9 cellular contexts compared by ENCODE assay signal in the genomic region with DNA sequence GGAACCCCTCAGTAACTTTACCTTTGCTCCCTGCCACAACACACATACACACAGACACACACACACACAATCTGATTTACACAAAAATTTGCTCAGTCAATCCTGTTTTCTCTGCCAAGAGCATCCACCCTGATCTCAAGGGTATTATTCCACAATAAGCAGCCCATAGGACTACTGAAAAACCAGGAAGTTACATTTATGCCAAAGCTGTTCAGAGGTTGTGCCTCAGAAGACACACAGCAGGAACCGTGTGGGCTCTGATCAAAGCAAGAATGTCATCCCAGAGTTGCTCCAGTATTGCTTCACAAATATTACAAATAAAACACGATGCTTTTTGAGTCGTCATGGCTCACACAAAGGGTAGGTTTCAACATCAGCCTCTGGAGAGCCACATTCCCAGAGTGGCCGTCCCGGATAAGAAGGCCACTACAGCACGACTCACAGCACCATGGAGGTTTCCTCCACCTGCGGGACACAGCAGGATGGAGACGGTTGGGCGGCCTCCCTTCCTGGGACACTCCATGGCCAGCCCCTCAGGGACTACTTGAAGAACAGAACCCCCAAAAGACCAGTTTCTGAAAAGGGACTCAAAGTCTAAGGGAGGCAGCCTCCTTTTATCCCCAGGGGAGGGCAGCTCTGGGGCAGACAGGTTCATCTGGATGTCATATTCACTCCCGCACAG. TPM values are rescaled to one million over a fixed set of nuclear protein-coding genes. Genes with fewer than 3 reads are reported as not detected.
DNase-seq lines count a peak whose midpoint lies in the region; ATAC-seq and TF ChIP-seq lines count a peak whose summit lies in the region.
"Had no signal": no experiment of that assay in that cellular context is flagged by ENCODE, and none has a peak within 500 bp of the region (broad histone marks: within the 10 kb centered on the region; RNA-seq: fewer than 3 reads in every experiment).

No MANE protein-coding gene starts in this region.

- dilution Hi-C loops in mammary epithelial cell (cut with HindIII; ENCODE audit: low sequenced_read_pairs) = no loop called here

- H2AK5ac ChIP-seq in H9 (ENCODE audit: insufficient read length, low read length) = no peak overlapping the region

- CTCF ChIA-PET in mammary epithelial cell (lab: Charles Lee; ENCODE audit: low non-redundant PET) = no interaction called here

- H2BK15ac ChIP-seq in H9 (ENCODE audit: low read depth, low read length) = no peak overlapping the region

- H4K5ac ChIP-seq in H9 (ENCODE audit: insufficient read length, low read depth, low read length) = no peak overlapping the region

- H3K27me3 ChIP-seq in mammary epithelial cell (ENCODE audit: insufficient read depth, low read length) (no peaks in the 10 kb centered on the region), lung (ENCODE audit: control insufficient read depth, insufficient read depth) (no peaks in the 10 kb centered on the region), H9 (ENCODE audit: insufficient read depth, low read length) (no peaks in the 10 kb centered on the region; the same call in 1 of the 2 replicates)

- H3K4me3 ChIP-seq in mammary epithelial cell (replicated peaks in 1 of 3; ENCODE audit: insufficient read depth in 1 of 3, low read depth in 2 of 3, low read length in 3 of 3) = no peak overlapping the region
- no peak overlapping the region for H3K4me3 ChIP-seq in lung

- H3K18ac ChIP-seq in H9 (ENCODE audit: insufficient read length, low read depth, low read length) = no peak overlapping the region

- intact Hi-C loops in mammary epithelial cell (cut with micrococcal nuclease) = no loop called here

- H4K91ac ChIP-seq in H9 (ENCODE audit: insufficient read length, low read depth, low read length) = no peak overlapping the region

- no peak overlapping the region for H3K4me3 Mint-ChIP-seq in H9

- H3K36me3 ChIP-seq in mammary epithelial cell (ENCODE audit: insufficient read depth, low read length) = no peaks in the 10 kb centered on the region
- H3K36me3 ChIP-seq in lung (ENCODE audit: control insufficient read depth in 2 of 2, insufficient read depth in 2 of 2, low read length in 2 of 2) = no peaks in the 10 kb centered on the region

- ATAC-seq in lung (ENCODE audit: insufficient read depth, low FRiP score) = no peak

- H4K20me1 ChIP-seq in mammary epithelial cell (ENCODE audit: insufficient read depth, low read length) (no peaks in the 10 kb centered on the region), H9 (ENCODE audit: control insufficient read depth, insufficient read depth, insufficient read length) (no peaks in the 10 kb centered on the region)

- in situ Hi-C loops in mammary epithelial cell (cut with MboI; ENCODE audit: low sequenced_read_pairs in 2 of 2) = no loop called here

- DNase-seq in AG08396 (ENCODE audit: low spot score) = peak; percentile 66
- peak; percentile 50 for DNase-seq in HT-29 (ENCODE audit: low spot score)
- DNase-seq in mammary epithelial cell = peak; percentile 32
- no peak for DNase-seq in lung (ENCODE audit: low spot score)
- DNase-seq in epidermal melanocyte (ENCODE audit: insufficient read length, low spot score) = no peak
- DNase-seq in H9 = no peak
- DNase-seq in central memory CD4-positive, alpha-beta T cell = no peak
- DNase-seq in NCI-H1436 (lab: John Stamatoyannopoulos, UW) = no peak
- DNase-seq: left cardiac atrium had no signal

- H3K56ac ChIP-seq in H9 (ENCODE audit: insufficient read length, low read depth, low read length) = no peak overlapping the region

- no peak overlapping the region for H2AFZ ChIP-seq in mammary epithelial cell (ENCODE audit: low read depth, low read length)
- no peak overlapping the region for H2AFZ ChIP-seq in H9 (ENCODE audit: low read length)

- no peak overlapping the region for H3K4ac ChIP-seq in H9 (ENCODE audit: low read depth, low read length)

- H3K14ac ChIP-seq in H9 (ENCODE audit: insufficient read depth, low read length) = no peak overlapping the region

- H3K4me2 ChIP-seq in mammary epithelial cell (ENCODE audit: insufficient read depth, low read depth, low read length) (no peak overlapping the region), H9 (ENCODE audit: insufficient read depth, insufficient read length, low read length) (no peak overlapping the region)

- no TSS peak for BruUV-seq in mammary epithelial cell (replicated peaks; lab: Mats Ljungman, UMichigan)

- no peaks in the 10 kb centered on the region for H3K9me3 Mint-ChIP-seq in H9

- no peak overlapping the region for H2BK12ac ChIP-seq in H9 (ENCODE audit: insufficient read length, low read depth, low read length)

- H3K79me2 ChIP-seq in mammary epithelial cell (ENCODE audit: insufficient read depth, low read length) (peaks cover 4% of the 10 kb centered on the region), H9 (ENCODE audit: insufficient read depth, low read length) (no peaks in the 10 kb centered on the region)

- peaks cover 13% of the 10 kb centered on the region for H3K23me2 ChIP-seq in H9 (ENCODE audit: insufficient read length, low read depth, low read length, poor library complexity, severe bottlenecking)

- no peak overlapping the region for H2BK120ac ChIP-seq in H9 (ENCODE audit: low read depth, low read length, poor library complexity, severe bottlenecking)

- no peak overlapping the region for H3T11ph ChIP-seq in H9 (ENCODE audit: low read length)

- TF ChIP-seq CTCF in mammary epithelial cell (conservative IDR thresholded peaks at IDR 0.05 in 1 of 2, IDR thresholded peaks at IDR 0.05 in 1 of 2; ENCODE audit: extremely low read depth in 1 of 2, insufficient read depth in 1 of 2, low read depth in 1 of 2, low read length in 2 of 2) (no peak), lung (IDR thresholded peaks at IDR 0.05; ENCODE audit: control extremely low read depth, extremely low read depth) (no peak), H9 (conservative IDR thresholded peaks at IDR 0.05) (no peak)

- H3K9ac ChIP-seq in mammary epithelial cell (ENCODE audit: insufficient read depth, low read length) (no peak overlapping the region), H9 (ENCODE audit: extremely low read depth, insufficient read length, low read length) (no peak overlapping the region)

- H3K79me1 ChIP-seq in H9 (ENCODE audit: insufficient read depth, low read depth, low read length, poor library complexity, severe bottlenecking) = no peaks in the 10 kb centered on the region

- H3K27ac ChIP-seq in mammary epithelial cell (ENCODE audit: insufficient read depth, low read depth, low read length) (no peak overlapping the region), lung (ENCODE audit: low read depth in 1 of 2, low read length in 1 of 2) (peak overlapping the region; percentile 21 to 84), H9 (ENCODE audit: insufficient read length, low read depth, low read length) (no peak overlapping the region)

- no peaks in the 10 kb centered on the region for H3K36me3 Mint-ChIP-seq in H9 (ENCODE audit: insufficient read depth in 1 of 3, low read depth in 3 of 3)

- H2BK5ac ChIP-seq in H9 (ENCODE audit: insufficient read length, low read length) = no peak overlapping the region

- H2BK20ac ChIP-seq in H9 (ENCODE audit: low read depth, low read length, poor library complexity, severe bottlenecking) = no peak overlapping the region

- peaks cover 11 to 12% of the 10 kb centered on the region in 2 experiments for H3K4me1 Mint-ChIP-seq in H9

- H4K8ac ChIP-seq in H9 (replicated peaks; ENCODE audit: insufficient read length, low read depth, low read length) = no peak overlapping the region

- WGBS in mammary epithelial cell (ENCODE audit: low coverage, missing lambda C conversion rate) = 69% methylated on average over 10 of the region's 10 CpGs
- WGBS in lung, 2 donors = 67 to 79% methylated on average over 10 of the region's 10 CpGs
- no CpG with 5 or more reads among the region's 10 CpGs for WGBS in H9 (ENCODE audit: extremely low coverage, insufficient read length, low lambda C conversion rate)

- H3K27me3 Mint-ChIP-seq in H9 (ENCODE audit: low read depth) = peaks cover 32% of the 10 kb centered on the region

- no peak overlapping the region for H3K23ac ChIP-seq in H9 (ENCODE audit: insufficient read length, low read depth, low read length)

- H3K4me1 ChIP-seq in mammary epithelial cell (ENCODE audit: insufficient read depth, low read length) (peaks cover 19% of the 10 kb centered on the region), lung (ENCODE audit: control insufficient read depth in 2 of 2, insufficient read depth in 2 of 2, low read length in 2 of 2) (peaks cover 4 to 7% of the 10 kb centered on the region in 2 donors), H9 (ENCODE audit: insufficient read depth, low read length) (no peaks in the 10 kb centered on the region)

- H3K9me3 ChIP-seq in mammary epithelial cell (replicated peaks; ENCODE audit: insufficient read depth, low read length) (no peaks in the 10 kb centered on the region), lung (ENCODE audit: control insufficient read depth in 2 of 2, insufficient read depth in 1 of 2, low read length in 1 of 2) (no peaks in the 10 kb centered on the region), H9 (ENCODE audit: control insufficient read depth, low read depth, low read length) (no peaks in the 10 kb centered on the region)

- no peak overlapping the region for H3K27ac Mint-ChIP-seq in H9

RNA-seq across cellular contexts. Expression of a gene that starts 1.6 kb away (rescaled TPM):
- total RNA-seq in HT-29 (2014; rRNA removed; shearing (Covaris generic)) = 19.2 and 21.6 TPM in 2 replicates
- total RNA-seq in mammary epithelial cell (1 to 10 TPM; 4.3 to 7.8 TPM), lung (10 to 100 TPM in 1 of 2 donors, 1 to 10 TPM in 1; 3.6 to 19.1 TPM), H9 (2021) (4.8 and 5.3 TPM in 2 replicates)
- polyA plus RNA-seq in mammary epithelial cell (4.9 TPM), lung (10 to 100 TPM; 12.0 to 19.1 TPM)
- polyA minus RNA-seq in mammary epithelial cell = 1.9 TPM

RNA-seq across cellular contexts. Expression of a gene that starts 15.5 kb away (rescaled TPM):
- total RNA-seq in HT-29 (2014; rRNA removed; shearing (Covaris generic)) = 28.2 and 32.2 TPM in 2 replicates
- total RNA-seq in mammary epithelial cell (10 to 100 TPM; 21.7 to 30.3 TPM), lung (10 to 100 TPM; 10.9 to 14.9 TPM), H9 (2021) (12.8 and 13.4 TPM in 2 replicates)
- polyA plus RNA-seq in mammary epithelial cell (13.7 TPM), lung (1 to 10 TPM; 7.5 to 8.9 TPM)
- polyA minus RNA-seq in mammary epithelial cell = 14.2 TPM

RNA-seq across cellular contexts. Expression of a gene that starts 39.3 kb away (rescaled TPM):
- total RNA-seq in HT-29 (2014; rRNA removed; shearing (Covaris generic)) = 38.2 and 39.2 TPM in 2 replicates
- total RNA-seq in mammary epithelial cell = 100 to 1,000 TPM; 116 to 133 TPM
- 31.7 TPM for polyA plus RNA-seq in mammary epithelial cell
- polyA minus RNA-seq in mammary epithelial cell = 414 TPM
- 100 to 1,000 TPM; 123 to 144 TPM for total RNA-seq in lung
- polyA plus RNA-seq in lung = 10 to 100 TPM; 56.0 to 60.1 TPM
- total RNA-seq in H9 (2021) = 144 and 153 TPM in 2 replicates

Comparison
In these comparisons a context has a peak if more than half of its experiments do, and no peak if none do; other contexts are left out.
1. DNase-seq: peak in AG08396 (single experiment), HT-29 (single experiment) and mammary epithelial cell (single experiment); none in lung (single experiment), epidermal melanocyte (single experiment), H9 (single experiment), central memory CD4-positive, alpha-beta T cell (single experiment) and NCI-H1436 (single experiment).
2. H3K27ac ChIP-seq: peak in lung (2 of 2); none in mammary epithelial cell (single experiment) and H9 (single experiment).